13 cellular contexts compared by ENCODE assay signal in the genomic region with DNA sequence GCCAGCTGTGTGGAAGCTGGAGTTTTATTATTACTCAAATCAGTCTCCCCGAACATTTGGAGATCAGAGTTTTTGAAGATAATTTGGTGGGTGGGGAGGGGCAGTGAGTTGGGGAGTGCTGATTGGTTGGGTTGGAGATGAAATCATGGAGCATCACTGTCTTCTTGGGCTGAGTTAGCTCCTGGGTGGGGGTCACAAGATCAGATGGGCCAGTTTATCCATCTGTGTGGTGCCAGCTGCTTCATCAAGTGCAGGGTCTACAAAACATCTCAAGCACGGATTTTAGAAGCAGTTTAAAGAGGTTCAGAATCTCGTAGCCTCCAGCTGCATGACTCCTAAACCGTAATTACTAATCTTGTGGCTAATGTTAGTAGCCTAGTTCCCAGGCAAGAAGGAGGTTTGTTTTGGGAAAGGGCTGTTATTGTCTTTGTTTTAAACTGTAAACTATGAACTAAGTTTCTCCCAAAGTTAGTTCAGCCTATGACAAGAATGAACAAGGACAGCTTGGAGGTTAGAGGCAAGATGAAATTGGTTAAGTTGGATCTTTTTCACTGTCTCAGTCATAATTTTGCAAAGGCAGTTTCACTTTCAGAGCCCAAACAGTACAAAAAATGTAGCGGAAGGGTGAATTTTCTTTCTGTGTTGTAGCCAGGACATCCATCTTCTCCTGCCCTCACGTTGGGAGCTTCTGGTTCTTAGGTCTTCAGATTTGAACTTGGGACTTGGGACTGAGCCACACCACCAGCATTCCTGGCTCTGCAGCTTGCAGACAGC. TPM values are rescaled to one million over a fixed set of nuclear protein-coding genes. Genes with fewer than 3 reads are reported as not detected.
A peak's percentile ranks its signal among the peaks of the same experiment; 100 is the strongest.
DNase-seq lines count a peak whose midpoint lies in the region; TF ChIP-seq lines count a peak whose summit lies in the region.
"Had no signal": no experiment of that assay in that cellular context is flagged by ENCODE, and none has a peak within 500 bp of the region (broad histone marks: within the 10 kb centered on the region; RNA-seq: fewer than 3 reads in every experiment).

No MANE protein-coding gene starts in this region.

- no peak for TF ChIP-seq EP300 in esophagus muscularis mucosa (IDR thresholded peaks at IDR 0.05)

- TF ChIP-seq POLR2A in esophagus muscularis mucosa (IDR thresholded peaks at IDR 0.05; ENCODE audit: low read depth) = no peak

- H2AFZ ChIP-seq in OCI-LY3 (ENCODE audit: low read depth, low read length) = peak overlapping the region; percentile 77

- H3K27me3 ChIP-seq in OCI-LY3 (ENCODE audit: low read depth, low read length) (no peaks in the 10 kb centered on the region), esophagus muscularis mucosa (no peaks in the 10 kb centered on the region), subcutaneous abdominal adipose tissue (ENCODE audit: control insufficient read depth in 5 of 5, insufficient read depth in 4 of 5, low read length in 5 of 5) (no peaks in the 10 kb centered on the region), HAP-1 (ENCODE audit: low read depth) (no peaks in the 10 kb centered on the region)

- H3K36me3 ChIP-seq in OCI-LY3 (replicated peaks; ENCODE audit: low read depth, low read length) = no peaks in the 10 kb centered on the region
- no peaks in the 10 kb centered on the region for H3K36me3 ChIP-seq in esophagus muscularis mucosa
- no peaks in the 10 kb centered on the region for H3K36me3 ChIP-seq in subcutaneous abdominal adipose tissue (ENCODE audit: control insufficient read depth in 5 of 5, insufficient read depth in 5 of 5, low read length in 5 of 5)
- H3K36me3 ChIP-seq in HAP-1 (replicated peaks) = no peaks in the 10 kb centered on the region

- H3K4me1 Mint-ChIP-seq in activated CD4-positive, alpha-beta T cell treated with anti-CD3 and anti-CD28 coated beads, Interleukin-2, amount 10 ng/mL, durations not matched to agents 24 days and 14 days = peaks cover 22% of the 10 kb centered on the region

- WGBS in esophagus muscularis mucosa = 52% methylated on average over 6 of the region's 6 CpGs

- H3K4me3 Mint-ChIP-seq in activated CD4-positive, alpha-beta T cell treated with anti-CD3 and anti-CD28 coated beads, Interleukin-2, amount 10 ng/mL, durations not matched to agents 24 days and 14 days = peak overlapping the region; percentile 26

- intact Hi-C loops in activated CD4-positive, alpha-beta T cell treated with anti-CD3 and anti-CD28 coated beads, Interleukin-2, amount 10 ng/mL, durations not matched to agents 24 days and 14 days (cut with micrococcal nuclease) = no loop called here
- intact Hi-C loops in esophagus muscularis mucosa (cut with DNase I) = loop anchor here (10.0 kb wide), 1 partner anchor 257 kb away; no protein-coding TSS in a partner anchor

- H3K9me3 ChIP-seq in OCI-LY3 (ENCODE audit: insufficient read depth, low read length) (no peaks in the 10 kb centered on the region), esophagus muscularis mucosa (no peaks in the 10 kb centered on the region), subcutaneous abdominal adipose tissue (ENCODE audit: control insufficient read depth in 5 of 5, low read length in 5 of 5) (no peaks in the 10 kb centered on the region), HAP-1 (no peaks in the 10 kb centered on the region)

- no peaks in the 10 kb centered on the region for H3K79me2 ChIP-seq in OCI-LY3 (ENCODE audit: low read length)

- TF ChIP-seq CTCF in OCI-LY3 (IDR thresholded peaks at IDR 0.05; ENCODE audit: low read depth, low read length) (no peak), esophagus muscularis mucosa (IDR thresholded peaks at IDR 0.05) (no peak)

- H3K27ac Mint-ChIP-seq in activated CD4-positive, alpha-beta T cell treated with anti-CD3 and anti-CD28 coated beads, Interleukin-2, amount 10 ng/mL, durations not matched to agents 24 days and 14 days = no peak overlapping the region
- H3K27ac Mint-ChIP-seq: activated T-helper 2 cell treated with anti-CD3 and anti-CD28 coated beads, Interferon-gamma antibody, Interleukin-2, Interleukin-4, amounts not matched to agents 10 μg/mL and 5 μg/mL and 100 μg/mL, durations not matched to agents 14 hours and 24 hours and 36 hours had no signal

- H3K27ac ChIP-seq in OCI-LY3 (ENCODE audit: low read length) = peak overlapping the region; percentile 71
- peak overlapping the region; percentile 51 to 66 (median 53) for H3K27ac ChIP-seq in esophagus muscularis mucosa (replicated peaks in 1 of 4)
- peak overlapping the region; percentile 93 for H3K27ac ChIP-seq in subcutaneous abdominal adipose tissue (ENCODE audit: low read depth, low read length)

- no peak for DNase-seq in activated CD4-positive, alpha-beta T cell treated with anti-CD3 and anti-CD28 coated beads, Interleukin-2, amount 10 ng/mL, durations not matched to agents 24 days and 14 days
- no peak for DNase-seq in activated CD4-positive, alpha-beta T cell treated with anti-CD3 and anti-CD28 coated beads, Interleukin-2, amount 50 U/mL, for 4 hours
- peak; percentile 75 for DNase-seq in esophagus muscularis mucosa (ENCODE audit: extremely low spot score)
- no peak for DNase-seq in dedifferentiated amniotic fluid mesenchymal stem cell (ENCODE audit: extremely low spot score)
- DNase-seq in HAP-1 (ENCODE audit: low spot score in 2 of 2) = no peak
- no peak for DNase-seq in SIG-M5 treated with dmso at 0.1 percent for 504 hours (lab: John Stamatoyannopoulos, UW; ENCODE audit: unreplicated experiment)
- DNase-seq: ACHN, dermis blood vessel endothelial cell, Kasumi-1, NCI-H446 had no signal

- H4K20me1 ChIP-seq in OCI-LY3 (ENCODE audit: insufficient read depth, low read length) = no peaks in the 10 kb centered on the region

- peak overlapping the region; percentile 85 for H3K4me2 ChIP-seq in OCI-LY3 (ENCODE audit: low read length)

- peaks cover 40% of the 10 kb centered on the region for H3K4me1 ChIP-seq in OCI-LY3 (ENCODE audit: low read length)
- H3K4me1 ChIP-seq in esophagus muscularis mucosa = peaks cover under 1 to 13% (median 7%) of the 10 kb centered on the region in 4 donors
- H3K4me1 ChIP-seq in subcutaneous abdominal adipose tissue (ENCODE audit: control insufficient read depth in 5 of 5, insufficient read depth in 5 of 5, low read length in 5 of 5) = peaks cover 5 to 22% (median 19%) of the 10 kb centered on the region in 5 donors
- no peaks in the 10 kb centered on the region for H3K4me1 ChIP-seq in HAP-1

- no peaks in the 10 kb centered on the region for H3K27me3 Mint-ChIP-seq in activated CD4-positive, alpha-beta T cell treated with anti-CD3 and anti-CD28 coated beads, Interleukin-2, amount 10 ng/mL, durations not matched to agents 24 days and 14 days

- no peaks in the 10 kb centered on the region for H3K36me3 Mint-ChIP-seq in activated CD4-positive, alpha-beta T cell treated with anti-CD3 and anti-CD28 coated beads, Interleukin-2, amount 10 ng/mL, durations not matched to agents 24 days and 14 days (ENCODE audit: low read depth)

- in situ Hi-C loops in HAP-1 (cut with MboI; ENCODE audit: low sequenced_read_pairs) = no loop called here

- H3K4me3 ChIP-seq in OCI-LY3 (ENCODE audit: low read length) = peak overlapping the region; percentile 65
- peak overlapping the region in 3 of 4 donors; percentile 8 to 22 (median 10) for H3K4me3 ChIP-seq in esophagus muscularis mucosa
- H3K4me3 ChIP-seq in subcutaneous abdominal adipose tissue (ENCODE audit: low read depth in 1 of 5, low read length in 5 of 5) = peak overlapping the region; percentile 25 to 54 (median 29)
- H3K4me3 ChIP-seq in HAP-1 = no peak overlapping the region

- H3K9ac ChIP-seq in OCI-LY3 (ENCODE audit: low read length) (peak overlapping the region; percentile 53), subcutaneous abdominal adipose tissue (ENCODE audit: low read length in 5 of 5) (peak overlapping the region in 2 of 5 donors; percentile 33 to 44)

- peaks cover 4% of the 10 kb centered on the region for H3K9me3 Mint-ChIP-seq in activated CD4-positive, alpha-beta T cell treated with anti-CD3 and anti-CD28 coated beads, Interleukin-2, amount 10 ng/mL, durations not matched to agents 24 days and 14 days
- H3K9me3 Mint-ChIP-seq: activated T-helper 2 cell treated with anti-CD3 and anti-CD28 coated beads, Interferon-gamma antibody, Interleukin-2, Interleukin-4, amounts not matched to agents 10 μg/mL and 5 μg/mL and 100 μg/mL, durations not matched to agents 14 hours and 24 hours and 36 hours had no signal

RNA-seq across cellular contexts. Expression of a gene that starts 43.1 kb away (rescaled TPM):
- 116 and 127 TPM in 2 replicates for total RNA-seq in activated CD4-positive, alpha-beta T cell treated with anti-CD3 and anti-CD28 coated beads, Interleukin-2, amount 10 ng/mL, durations not matched to agents 24 days and 14 days
- 100 to 1,000 TPM; 114 to 145 (median 123) TPM for total RNA-seq in esophagus muscularis mucosa
